Comparison of ENCODE assay signal across 8 cellular contexts in genomic region chr14:55807059-55807499, GRCh38.
DNase-seq lines count a peak whose midpoint lies in the region; ATAC-seq and TF ChIP-seq lines count a peak whose summit lies in the region.

No MANE protein-coding gene starts in this region.

- H3K9me3 Mint-ChIP-seq in effector memory CD8-positive, alpha-beta T cell = peaks cover under 1 to 7% of the 10 kb centered on the region in 2 donors
- H3K9me3 Mint-ChIP-seq in nephron progenitor cell (peaks cover 40% of the 10 kb centered on the region), Caco-2 (ENCODE audit: unreplicated experiment) (peaks cover 7% of the 10 kb centered on the region)

- peak overlapping the region; percentile 91 to 95 for H3K27ac Mint-ChIP-seq in effector memory CD8-positive, alpha-beta T cell
- H3K27ac Mint-ChIP-seq in nephron progenitor cell (peak overlapping the region; percentile 92), Caco-2 (ENCODE audit: unreplicated experiment) (no peak overlapping the region)

- peaks cover 35 to 37% of the 10 kb centered on the region in 2 donors for H3K4me1 Mint-ChIP-seq in effector memory CD8-positive, alpha-beta T cell (ENCODE audit: low read depth in 2 of 2)
- peaks cover 25% of the 10 kb centered on the region for H3K4me1 Mint-ChIP-seq in nephron progenitor cell
- no peaks in the 10 kb centered on the region for H3K4me1 Mint-ChIP-seq in Caco-2 (ENCODE audit: low read depth, unreplicated experiment)

- DNase-seq in NCI-H1436 (lab: John Stamatoyannopoulos, UW) (peak; percentile 70), NCI-H1436 treated with DMSO at 0.1 percent for 48 hours (lab: John Stamatoyannopoulos, UW) (no peak), NCI-H2081 treated with DMSO at 0.1 percent for 48 hours (lab: John Stamatoyannopoulos, UW) (peak; percentile 74), nephron progenitor cell (no peak), thoracic aorta (ENCODE audit: low spot score) (peak; percentile 31), Caco-2 (no peak)
- DNase-seq in activated CD8-positive, alpha-beta memory T cell treated with anti-CD3 and anti-CD28 coated beads for 1 hour (ENCODE audit: extremely low read depth in 1 of 2, low read depth in 1 of 2) = peak; percentile 39 to 54
- DNase-seq in effector memory CD8-positive, alpha-beta T cell = peak; percentile 79 to 85 (median 80)

- intact Hi-C loops in Caco-2 (cut with micrococcal nuclease; ENCODE audit: unreplicated experiment) = no loop called here

- H3K9me3 ChIP-seq in thoracic aorta (no peaks in the 10 kb centered on the region), Caco-2 (no peaks in the 10 kb centered on the region)

- no peak overlapping the region for H3K27ac ChIP-seq in thoracic aorta

- H3K4me3 ChIP-seq in thoracic aorta (no peak overlapping the region), Caco-2 (ENCODE audit: low read depth, low read length) (no peak overlapping the region)

- H3K27me3 ChIP-seq in thoracic aorta (replicated peaks; ENCODE audit: insufficient read depth) (no peaks in the 10 kb centered on the region), Caco-2 (replicated peaks; ENCODE audit: control insufficient read depth, insufficient read depth, low read length) (no peaks in the 10 kb centered on the region)

- no peaks in the 10 kb centered on the region for H3K27me3 Mint-ChIP-seq in effector memory CD8-positive, alpha-beta T cell
- H3K27me3 Mint-ChIP-seq in nephron progenitor cell (ENCODE audit: low read depth, poor library complexity) (peaks cover 8% of the 10 kb centered on the region), Caco-2 (ENCODE audit: insufficient read depth, unreplicated experiment) (no peaks in the 10 kb centered on the region)

- no peak for TF ChIP-seq CTCF in nephron progenitor cell (IDR thresholded peaks at IDR 0.05)
- no peak for TF ChIP-seq CTCF in thoracic aorta (IDR thresholded peaks at IDR 0.05)
- no peak for TF ChIP-seq CTCF in Caco-2 (IDR thresholded peaks at IDR 0.05; ENCODE audit: insufficient read depth in 1 of 2, low read depth in 1 of 2, low read length in 1 of 2, severe bottlenecking in 1 of 2, unreplicated experiment in 1 of 2)

- CTCF ChIA-PET in Caco-2 (lab: Charles Lee) = no interaction called here

- H3K36me3 ChIP-seq in thoracic aorta (no peaks in the 10 kb centered on the region), Caco-2 (ENCODE audit: control insufficient read depth, insufficient read depth, low read length) (no peaks in the 10 kb centered on the region)

- peaks cover 0 to 11% of the 10 kb centered on the region in 2 donors for H3K4me1 ChIP-seq in thoracic aorta (ENCODE audit: control insufficient read depth in 1 of 2, low read depth in 2 of 2)
- peaks cover 6% of the 10 kb centered on the region; the same call in 1 of the 2 replicates for H3K4me1 ChIP-seq in Caco-2

- BruUV-seq in Caco-2 (replicated peaks; lab: Mats Ljungman, UMichigan) = no TSS peak

- no peaks in the 10 kb centered on the region for H3K36me3 Mint-ChIP-seq in effector memory CD8-positive, alpha-beta T cell (ENCODE audit: insufficient read depth)
- peaks cover 10% of the 10 kb centered on the region for H3K36me3 Mint-ChIP-seq in nephron progenitor cell (ENCODE audit: low read depth)
- no peaks in the 10 kb centered on the region for H3K36me3 Mint-ChIP-seq in Caco-2 (ENCODE audit: insufficient read depth, unreplicated experiment)

- ATAC-seq in effector memory CD8-positive, alpha-beta T cell (replicated peaks) = peak; percentile 88
- no peak for ATAC-seq in thoracic aorta (ENCODE audit: insufficient number of reproducible peaks, low FRiP score, low read depth)

- peak overlapping the region; percentile 51 to 65 for H3K4me3 Mint-ChIP-seq in effector memory CD8-positive, alpha-beta T cell
- no peak overlapping the region for H3K4me3 Mint-ChIP-seq in nephron progenitor cell
- no peak overlapping the region for H3K4me3 Mint-ChIP-seq in Caco-2 (ENCODE audit: unreplicated experiment)

- POLR2A ChIA-PET in Caco-2 (lab: Charles Lee) = no interaction called here

Comparison
In these comparisons a context has a peak if more than half of its experiments do, and no peak if none do; other contexts are left out.
1. DNase-seq: peak in NCI-H1436 (single experiment), NCI-H2081 treated with DMSO at 0.1 percent for 48 hours (single experiment), activated CD8-positive, alpha-beta memory T cell treated with anti-CD3 and anti-CD28 coated beads for 1 hour (2 of 2), effector memory CD8-positive, alpha-beta T cell (3 of 3) and thoracic aorta (single experiment); none in NCI-H1436 treated with DMSO at 0.1 percent for 48 hours (single experiment), nephron progenitor cell (single experiment) and Caco-2 (0 of 2).
2. H3K4me3 Mint-ChIP-seq: peak in effector memory CD8-positive, alpha-beta T cell (2 of 2); none in nephron progenitor cell (single experiment) and Caco-2 (single experiment).